ENCODE assay signal across 8 cellular contexts in genomic region chr5:170306381-170306790, GRCh38. TPM values are rescaled to one million over a fixed set of nuclear protein-coding genes. Genes with fewer than 3 reads are reported as not detected.
DNase-seq lines count a peak whose midpoint lies in the region; FAIRE-seq and TF ChIP-seq lines count a peak whose summit lies in the region.

No MANE protein-coding gene starts in this region.

- H3K9me3 ChIP-seq in OCI-LY7 (ENCODE audit: low read length) (no peaks in the 10 kb centered on the region), right atrium auricular region (no peaks in the 10 kb centered on the region)

- no peaks in the 10 kb centered on the region for H4K20me1 ChIP-seq in OCI-LY7 (ENCODE audit: insufficient read depth, low read length)

- no peak overlapping the region for H3K4me3 Mint-ChIP-seq in HFFc6
- H3K4me3 Mint-ChIP-seq in activated CD4-positive, alpha-beta T cell treated with anti-CD3 and anti-CD28 coated beads, Interleukin-2, amount 10 ng/mL, durations not matched to agents 7 days and 5 days = no peak overlapping the region

- H3K9me3 Mint-ChIP-seq in HFFc6 = peaks cover 26% of the 10 kb centered on the region
- no peaks in the 10 kb centered on the region for H3K9me3 Mint-ChIP-seq in activated CD4-positive, alpha-beta T cell treated with anti-CD3 and anti-CD28 coated beads, Interleukin-2, amount 10 ng/mL, durations not matched to agents 7 days and 5 days

- CTCF ChIA-PET in OCI-LY7 (lab: Charles Lee; ENCODE audit: unreplicated experiment) = no interaction called here
- CTCF ChIA-PET in activated CD4-positive, alpha-beta T cell treated with anti-CD3 and anti-CD28 coated beads, Interleukin-2, amount 10 ng/mL, durations not matched to agents 7 days and 5 days (lab: Charles Lee) = interaction anchor here (1.0 to 3.8 kb wide), 9 partner anchors 9 to 36 kb away, joined by 3 to 16 read pairs (median 4); partner anchors contain the start of gene LCP2

- BruUV-seq in OCI-LY7 (replicated peaks; lab: Mats Ljungman, UMichigan) = no TSS peak

- DNase-seq in GM12892 (ENCODE audit: insufficient read length) = no peak
- DNase-seq in H4 (ENCODE audit: low spot score) = peak; percentile 38
- no peak for DNase-seq in OCI-LY7 (ENCODE audit: low spot score)
- DNase-seq in right atrium auricular region (ENCODE audit: low spot score) = peak; percentile 91
- DNase-seq in NAMALWA (ENCODE audit: low spot score) = no peak
- DNase-seq in RPMI8226 = no peak
- no peak for DNase-seq in HFFc6
- no peak for DNase-seq in activated CD4-positive, alpha-beta T cell treated with anti-CD3 and anti-CD28 coated beads, Interleukin-2, amount 10 ng/mL, durations not matched to agents 7 days and 5 days

- H3K36me3 ChIP-seq in OCI-LY7 (ENCODE audit: insufficient read depth, low read length) = no peaks in the 10 kb centered on the region
- no peaks in the 10 kb centered on the region for H3K36me3 ChIP-seq in right atrium auricular region

- peak; percentile 80 for TF ChIP-seq POLR2A in GM12892 (IDR thresholded peaks at IDR 0.05; ENCODE audit: low read depth, low read length)

- no peak overlapping the region for H3K4me2 ChIP-seq in OCI-LY7 (ENCODE audit: low read length)

- H3K79me2 ChIP-seq in OCI-LY7 (ENCODE audit: insufficient read depth, low read depth, low read length) = no peaks in the 10 kb centered on the region

- TF ChIP-seq CTCF in OCI-LY7 (conservative IDR thresholded peaks at IDR 0.05; ENCODE audit: low read length) (no peak), right atrium auricular region (IDR thresholded peaks at IDR 0.05) (no peak), HFFc6 (IDR thresholded peaks at IDR 0.05) (no peak)

- no peak overlapping the region for H3K27ac Mint-ChIP-seq in HFFc6
- no peak overlapping the region for H3K27ac Mint-ChIP-seq in activated CD4-positive, alpha-beta T cell treated with anti-CD3 and anti-CD28 coated beads, Interleukin-2, amount 10 ng/mL, durations not matched to agents 7 days and 5 days

- H2AFZ ChIP-seq in OCI-LY7 (ENCODE audit: low read length) = peak overlapping the region; percentile 27; the same call in 1 of the 2 replicates

- H3K4me1 ChIP-seq in OCI-LY7 (ENCODE audit: insufficient read depth, low read length, poor library complexity, severe bottlenecking) (peaks cover 36% of the 10 kb centered on the region), right atrium auricular region (peaks cover 0 to 46% of the 10 kb centered on the region in 2 donors)

- intact Hi-C loops in OCI-LY7 (cut with micrococcal nuclease; ENCODE audit: unreplicated experiment) = no loop called here

- no peaks in the 10 kb centered on the region for H3K27me3 ChIP-seq in right atrium auricular region

- peak; percentile 81 for FAIRE-seq in GM12892 (lab: Jason Lieb, UNC)

- no peak overlapping the region for H3K27ac ChIP-seq in OCI-LY7 (ENCODE audit: low read depth, low read length, poor library complexity, severe bottlenecking)
- H3K27ac ChIP-seq in right atrium auricular region = peak overlapping the region; percentile 80 to 82

- no peak overlapping the region for H3K4me3 ChIP-seq in OCI-LY7 (ENCODE audit: low read depth, low read length, poor library complexity, severe bottlenecking)
- H3K4me3 ChIP-seq in right atrium auricular region = no peak overlapping the region

- no peaks in the 10 kb centered on the region for H3K9me2 ChIP-seq in OCI-LY7 (ENCODE audit: insufficient read depth, low read length)

- no peaks in the 10 kb centered on the region; the same call in 1 of the 2 replicates for H3K36me3 Mint-ChIP-seq in HFFc6 (ENCODE audit: low read depth)
- no peaks in the 10 kb centered on the region for H3K36me3 Mint-ChIP-seq in activated CD4-positive, alpha-beta T cell treated with anti-CD3 and anti-CD28 coated beads, Interleukin-2, amount 10 ng/mL, durations not matched to agents 7 days and 5 days (ENCODE audit: low read depth)

- peaks cover 3% of the 10 kb centered on the region; the same call in 1 of the 2 replicates for H3K27me3 Mint-ChIP-seq in HFFc6 (ENCODE audit: insufficient read depth)
- no peaks in the 10 kb centered on the region for H3K27me3 Mint-ChIP-seq in activated CD4-positive, alpha-beta T cell treated with anti-CD3 and anti-CD28 coated beads, Interleukin-2, amount 10 ng/mL, durations not matched to agents 7 days and 5 days

- H3K4me1 Mint-ChIP-seq in HFFc6 (ENCODE audit: low read depth) = no peaks in the 10 kb centered on the region
- peaks cover 65% of the 10 kb centered on the region for H3K4me1 Mint-ChIP-seq in activated CD4-positive, alpha-beta T cell treated with anti-CD3 and anti-CD28 coated beads, Interleukin-2, amount 10 ng/mL, durations not matched to agents 7 days and 5 days

- POLR2A ChIA-PET in OCI-LY7 (lab: Charles Lee) = no interaction called here
- POLR2A ChIA-PET in activated CD4-positive, alpha-beta T cell treated with anti-CD3 and anti-CD28 coated beads, Interleukin-2, amount 10 ng/mL, durations not matched to agents 7 days and 5 days (lab: Charles Lee) = interaction anchor here (0.6 kb wide), 1 partner anchor 45 kb away, joined by 4 read pairs; no protein-coding TSS in a partner anchor

RNA-seq across cellular contexts. Expression of gene LCP2, which starts 8.8 kb away (rescaled TPM):
- polyA plus RNA-seq in GM12892 (2012; ENCODE audit: missing spikeins) = 35.0 TPM
- 0.68 and 2.7 TPM in 2 replicates for total RNA-seq in H4 (2014; rRNA removed; shearing (Covaris generic))
- total RNA-seq in OCI-LY7 (2014; rRNA removed; shearing (Covaris generic)) = not detected in 2 replicates
- total RNA-seq in OCI-LY7 (2022) (2.6 and 3.1 TPM in 2 replicates), right atrium auricular region (1 to 10 TPM; 3.9 to 6.5 TPM)
- not detected for total RNA-seq in HFFc6 (2021; fragmentation: NEBNext Ultra II Directional; extraction: Animal tissue kit (Norgen Biotek cat#: 25700))
- total RNA-seq in activated CD4-positive, alpha-beta T cell treated with anti-CD3 and anti-CD28 coated beads, Interleukin-2, amount 10 ng/mL, durations not matched to agents 7 days and 5 days = 100 to 1,000 TPM; 285 to 309 TPM

Comparison
In these comparisons a context has a peak if more than half of its experiments do, and no peak if none do; other contexts are left out.
1. DNase-seq: peak in H4 (single experiment) and right atrium auricular region (single experiment); none in GM12892 (single experiment), OCI-LY7 (single experiment), NAMALWA (single experiment), RPMI8226 (single experiment), HFFc6 (single experiment) and activated CD4-positive, alpha-beta T cell treated with anti-CD3 and anti-CD28 coated beads, Interleukin-2, amount 10 ng/mL, durations not matched to agents 7 days and 5 days (single experiment).
2. RNA of gene LCP2, which starts 8.8 kb away (total RNA-seq): 285 to 309 TPM in activated CD4-positive, alpha-beta T cell treated with anti-CD3 and anti-CD28 coated beads, Interleukin-2, amount 10 ng/mL, durations not matched to agents 7 days and 5 days; 3.9 to 6.5 TPM in right atrium auricular region, 2.6 to 3.1 TPM in OCI-LY7, 0.68 to 2.7 TPM in H4 and not detected in HFFc6; every median in the first group is over 10 times any median in the second.